ENCODE assay signal across 9 cellular contexts in genomic region chr15:52651868-52652267, GRCh38. TPM values are rescaled to one million over a fixed set of nuclear protein-coding genes. Genes with fewer than 3 reads are reported as not detected.
DNase-seq lines count a peak whose midpoint lies in the region; TF ChIP-seq lines count a peak whose summit lies in the region.
"Had no signal": no experiment of that assay in that cellular context is flagged by ENCODE, and none has a peak within 500 bp of the region (broad histone marks: within the 10 kb centered on the region; RNA-seq: fewer than 3 reads in every experiment).

No MANE protein-coding gene starts in this region.

- intact Hi-C loops in Calu3 (cut with micrococcal nuclease; ENCODE audit: unreplicated experiment): no loop called here

- H3K27me3 Mint-ChIP-seq in Calu3 (ENCODE audit: unreplicated experiment): no peaks in the 10 kb centered on the region

- peak overlapping the region; percentile 39 for H3K27ac ChIP-seq in layer of hippocampus (ENCODE audit: low read depth, low read length)
- H3K27ac ChIP-seq: KMS-11 had no signal

- no peaks in the 10 kb centered on the region for H3K27me3 ChIP-seq in layer of hippocampus (ENCODE audit: control insufficient read depth, insufficient read depth, low read length)

- H3K36me3 Mint-ChIP-seq in Calu3 (ENCODE audit: insufficient read depth, unreplicated experiment): no peaks in the 10 kb centered on the region

- DNase-seq in Calu3: peak; percentile 39
- DNase-seq in HCEC 1CT: peak; percentile 94
- DNase-seq in NCI-H1436 (lab: John Stamatoyannopoulos, UW): peak; percentile 78
- DNase-seq in dedifferentiated amniotic fluid mesenchymal stem cell (ENCODE audit: extremely low spot score): peak; percentile 89
- DNase-seq in stimulated activated CD4-positive, alpha-beta T cell treated with anti-CD3 and anti-CD28 coated beads, Interleukin-15, amount 100 ng/mL, for 48 hours (ENCODE audit: low read depth in 2 of 2): peak; percentile 11 to 14
- no peak for DNase-seq in NCI-H2171 (lab: John Stamatoyannopoulos, UW)

- H3K4me1 Mint-ChIP-seq in Calu3 (ENCODE audit: low read depth, unreplicated experiment): peaks cover 19% of the 10 kb centered on the region

- H3K27ac Mint-ChIP-seq in Calu3 (ENCODE audit: unreplicated experiment): peak overlapping the region; percentile 19

- TF ChIP-seq CTCF in Calu3 (IDR thresholded peaks at IDR 0.05; ENCODE audit: unreplicated experiment): no peak
- no peak for TF ChIP-seq CTCF in WI38 (IDR thresholded peaks at IDR 0.05; ENCODE audit: low read depth, low read length)

- H3K9me3 Mint-ChIP-seq in Calu3 (ENCODE audit: low read depth, unreplicated experiment): no peaks in the 10 kb centered on the region

- H3K4me3 Mint-ChIP-seq in Calu3 (ENCODE audit: low read depth, unreplicated experiment): peak overlapping the region; percentile 39

- H3K4me3 ChIP-seq in WI38 (ENCODE audit: low read depth, low read length): peak overlapping the region; percentile 57

- CTCF ChIA-PET in Calu3 (lab: Charles Lee): interaction anchor here (0.5 to 0.6 kb wide), 2 partner anchors 326 to 366 kb away, joined by 4 to 7 read pairs; no protein-coding TSS in a partner anchor

- BruUV-seq in Calu3 (replicated peaks; lab: Mats Ljungman, UMichigan): no TSS peak

RNA-seq across cellular contexts. Expression of gene ATOSA, which starts 27.3 kb away (rescaled TPM):
- total RNA-seq in Calu3 (2022): 21.8 and 22.2 TPM in 2 replicates
